ENCODE assay signal across 17 cellular contexts in genomic region chr4:93157984-93158383, GRCh38.
A peak's percentile ranks its signal among the peaks of the same experiment; 100 is the strongest.
DNase-seq lines count a peak whose midpoint lies in the region; TF ChIP-seq lines count a peak whose summit lies in the region.
"Had no signal": no experiment of that assay in that cellular context is flagged by ENCODE, and none has a peak within 500 bp of the region (broad histone marks: within the 10 kb centered on the region; RNA-seq: fewer than 3 reads in every experiment).

No MANE protein-coding gene starts in this region.

- no peaks in the 10 kb centered on the region for H3K79me2 ChIP-seq in GM23248 (ENCODE audit: insufficient read depth)
- H3K79me2 ChIP-seq: parathyroid adenoma had no signal

- no peaks in the 10 kb centered on the region for H3K9me2 ChIP-seq in GM23248 (ENCODE audit: insufficient read depth)

- BruUV-seq in Caco-2 (replicated peaks; lab: Mats Ljungman, UMichigan), result no TSS peak

- H3K4me2 ChIP-seq in GM23248 (ENCODE audit: unreplicated experiment), result no peak overlapping the region

- H3K27ac Mint-ChIP-seq in Caco-2 (ENCODE audit: unreplicated experiment), result no peak overlapping the region
- H3K27ac Mint-ChIP-seq: B cell had no signal

- DNase-seq in Caco-2, result no peak
- peak; percentile 1 for DNase-seq in HT-29 (ENCODE audit: low spot score)
- DNase-seq in SK-MEL-5 (ENCODE audit: low read depth, low spot score), result peak; percentile 32
- no peak for DNase-seq in kidney epithelial cell (ENCODE audit: low read depth)
- no peak for DNase-seq in COLO829 (ENCODE audit: low spot score)
- no peak for DNase-seq in GM23248
- DNase-seq in kidney tubule cell (ENCODE audit: low spot score), result no peak
- no peak for DNase-seq in T-helper 9 cell
- DNase-seq: activated CD4-positive, alpha-beta T cell treated with anti-CD3 and anti-CD28 coated beads for 1 hour; activated naive CD4-positive, alpha-beta T cell treated with anti-CD3 and anti-CD28 coated beads, Interleukin-2, amount 50 U/mL, for 16 hours; caudate nucleus; islet precursor cell; NCI-H226; stimulated activated CD4-positive, alpha-beta T cell treated with anti-CD3 and anti-CD28 coated beads, Interleukin-12 subunit alpha, Interleukin-12 subunit beta, amount 100 ng/mL, for 4 hours; T-helper 1 cell had no signal

- TF ChIP-seq CTCF in Caco-2 (IDR thresholded peaks at IDR 0.05; ENCODE audit: insufficient read depth in 1 of 2, low read depth in 1 of 2, low read length in 1 of 2, severe bottlenecking in 1 of 2, unreplicated experiment in 1 of 2), result peak; percentile 36 to 42
- peak; percentile 21 for TF ChIP-seq CTCF in kidney epithelial cell (IDR thresholded peaks at IDR 0.05; ENCODE audit: insufficient read depth, low read length, poor library complexity, severe bottlenecking)

- H3K4me3 ChIP-seq in Caco-2 (ENCODE audit: low read depth, low read length), result no peak overlapping the region
- H3K4me3 ChIP-seq in kidney epithelial cell (ENCODE audit: low read depth, low read length), result no peak overlapping the region
- H3K4me3 ChIP-seq in GM23248, result no peak overlapping the region

- intact Hi-C loops in Caco-2 (cut with micrococcal nuclease; ENCODE audit: unreplicated experiment), result loop anchor here (1.0 to 5.0 kb wide), 2 partner anchors 41 to 604 kb away; no protein-coding TSS in a partner anchor

- no peak overlapping the region for H3K9ac ChIP-seq in GM23248
- H3K9ac ChIP-seq: parathyroid adenoma had no signal

- H3K4me1 ChIP-seq in Caco-2 (no peaks in the 10 kb centered on the region), GM23248 (ENCODE audit: insufficient read depth) (no peaks in the 10 kb centered on the region)
- H3K4me1 ChIP-seq: parathyroid adenoma had no signal

- no peaks in the 10 kb centered on the region for H3K4me1 Mint-ChIP-seq in Caco-2 (ENCODE audit: low read depth, unreplicated experiment)
- H3K4me1 Mint-ChIP-seq: B cell had no signal

- no peaks in the 10 kb centered on the region for H3K36me3 ChIP-seq in Caco-2 (ENCODE audit: control insufficient read depth, insufficient read depth, low read length)
- no peaks in the 10 kb centered on the region for H3K36me3 ChIP-seq in kidney epithelial cell (ENCODE audit: control insufficient read depth, insufficient read depth, low read length)
- H3K36me3 ChIP-seq in GM23248 (ENCODE audit: low read depth), result no peaks in the 10 kb centered on the region

- in situ Hi-C loops in SK-MEL-5 (cut with HindIII; ENCODE audit: low pct_unique_long_range_greater_than_20kb, low sequenced_read_pairs), result no loop called here
- in situ Hi-C loops in GM23248 (cut with MboI), result no loop called here

- H3K36me3 Mint-ChIP-seq in Caco-2 (ENCODE audit: insufficient read depth, unreplicated experiment), result no peaks in the 10 kb centered on the region

- WGBS in GM23248 (ENCODE audit: low coverage in 1 of 2, low lambda C conversion rate in 2 of 2, missing lambda C conversion rate in 2 of 2), 2 experiments, result 3 to 9% methylated on average over 2 of the region's 2 CpGs

- POLR2A ChIA-PET in Caco-2 (lab: Charles Lee), result interaction anchor here (0.8 kb wide), 1 partner anchor 606 kb away, joined by 3 read pairs; no protein-coding TSS in a partner anchor

- no peaks in the 10 kb centered on the region for H3K9me3 Mint-ChIP-seq in Caco-2 (ENCODE audit: unreplicated experiment)

- H4K20me1 ChIP-seq in GM23248 (ENCODE audit: insufficient read depth), result no peaks in the 10 kb centered on the region

- no peak overlapping the region for H3K27ac ChIP-seq in GM23248
- H3K27ac ChIP-seq: parathyroid adenoma had no signal

- CTCF ChIA-PET in Caco-2 (lab: Charles Lee), result no interaction called here

- H3K9me3 ChIP-seq in Caco-2, result no peaks in the 10 kb centered on the region
- no peaks in the 10 kb centered on the region for H3K9me3 ChIP-seq in GM23248 (ENCODE audit: low read depth)

- H3F3A ChIP-seq in GM23248 (ENCODE audit: insufficient read depth), result no peaks in the 10 kb centered on the region

- no peaks in the 10 kb centered on the region for H3K27me3 Mint-ChIP-seq in Caco-2 (ENCODE audit: insufficient read depth, unreplicated experiment)
- H3K27me3 Mint-ChIP-seq: B cell had no signal

- H3K4me3 Mint-ChIP-seq in Caco-2 (ENCODE audit: unreplicated experiment), result no peak overlapping the region
- H3K4me3 Mint-ChIP-seq: B cell had no signal

- H3K27me3 ChIP-seq in Caco-2 (replicated peaks; ENCODE audit: control insufficient read depth, insufficient read depth, low read length), result no peaks in the 10 kb centered on the region
- no peaks in the 10 kb centered on the region for H3K27me3 ChIP-seq in kidney epithelial cell (ENCODE audit: control insufficient read depth, insufficient read depth, low read length)
- no peaks in the 10 kb centered on the region for H3K27me3 ChIP-seq in GM23248 (replicated peaks; ENCODE audit: insufficient read depth)

- no peak overlapping the region for H2AFZ ChIP-seq in GM23248
- H2AFZ ChIP-seq: parathyroid adenoma had no signal

Comparison
In these comparisons a context has a peak if more than half of its experiments do, and no peak if none do; other contexts are left out.
1. DNase-seq: peak in HT-29 (single experiment) and SK-MEL-5 (single experiment); none in Caco-2 (0 of 2), kidney epithelial cell (single experiment), COLO829 (single experiment), GM23248 (single experiment), kidney tubule cell (single experiment) and T-helper 9 cell (single experiment).